In genomic region chr5:109694451-109694891, GRCh38 we compare ENCODE assay signal across 1 cellular context.
TF ChIP-seq lines count a peak whose summit lies in the region.

No MANE protein-coding gene starts in this region.

TF ChIP-seq in HepG2, 621 proteins besides CTCF, POLR2A, EP300 and RAD21:
- TF ChIP-seq POGZ (CRISPR knock-in tag; IDR thresholded peaks at IDR 0.05) (0 out of 2 replicates have a peak, but pooled peaks have one; percentile 13), JUN (CRISPR knock-in tag; IDR thresholded peaks at IDR 0.05) (no peak)
TF ChIP-seq in HepG2: peak in this region for 1.
